Comparison of ENCODE assay signal across 9 cellular contexts in genomic region chr2:1745171-1746023, GRCh38. TPM values are rescaled to one million over a fixed set of nuclear protein-coding genes. Genes with fewer than 3 reads are reported as not detected.
DNase-seq lines count a peak whose midpoint lies in the region; ATAC-seq and TF ChIP-seq lines count a peak whose summit lies in the region.
"Had no signal": no experiment of that assay in that cellular context is flagged by ENCODE, and none has a peak within 500 bp of the region (broad histone marks: within the 10 kb centered on the region; RNA-seq: fewer than 3 reads in every experiment).

No MANE protein-coding gene starts in this region.

- H3K4me3 ChIP-seq in GM23338 (peak overlapping the region; percentile 94), right atrium auricular region (peak overlapping the region; percentile 64 to 73)

- no peak for ATAC-seq in GM23338
- no peak for ATAC-seq in sciatic nerve
- no peak for ATAC-seq in GM18517 (IDR thresholded peaks at IDR 0.05; ENCODE audit: unreplicated experiment)
- no peak for ATAC-seq in GM19324 (IDR thresholded peaks at IDR 0.05; ENCODE audit: low FRiP score, unreplicated experiment)

- H3K79me2 ChIP-seq in GM23338 (replicated peaks; ENCODE audit: insufficient read depth) = peaks cover 27% of the 10 kb centered on the region

- no TSS peak for BruUV-seq in Calu3 (replicated peaks; lab: Mats Ljungman, UMichigan)

- TF ChIP-seq CTCF in GM23338 (conservative IDR thresholded peaks at IDR 0.05; ENCODE audit: low read depth in 2 of 2) (no peak), right atrium auricular region (IDR thresholded peaks at IDR 0.05) (no peak), Calu3 (IDR thresholded peaks at IDR 0.05; ENCODE audit: unreplicated experiment) (no peak)

- no peaks in the 10 kb centered on the region for H3F3A ChIP-seq in GM23338 (replicated peaks; ENCODE audit: low read depth)

- no peaks in the 10 kb centered on the region for H3K36me3 ChIP-seq in GM23338 (ENCODE audit: insufficient read depth)
- no peaks in the 10 kb centered on the region for H3K36me3 ChIP-seq in right atrium auricular region

- H4K20me1 ChIP-seq in GM23338 (replicated peaks; ENCODE audit: insufficient read depth) = 0 out of 2 replicates have a peak, but pooled peaks cover 5% of the 10 kb centered on the region

- H3K9me3 Mint-ChIP-seq in GM23338 (peaks cover 3% of the 10 kb centered on the region), Calu3 (ENCODE audit: low read depth, unreplicated experiment) (peaks cover 9% of the 10 kb centered on the region)
- H3K9me3 Mint-ChIP-seq in activated T-helper 2 cell treated with anti-CD3 and anti-CD28 coated beads, Interferon-gamma antibody, Interleukin-2, Interleukin-4, amounts not matched to agents 10 μg/mL and 5 μg/mL and 100 μg/mL, durations not matched to agents 14 hours and 24 hours and 36 hours = no peaks in the 10 kb centered on the region

- H3K4me1 ChIP-seq in GM23338 (ENCODE audit: insufficient read depth) = peaks cover 26% of the 10 kb centered on the region
- peaks cover 0 to 40% of the 10 kb centered on the region in 2 donors for H3K4me1 ChIP-seq in right atrium auricular region

- H3K27me3 Mint-ChIP-seq in GM23338 (ENCODE audit: insufficient read depth, low read depth, poor library complexity) = peaks cover 26% of the 10 kb centered on the region
- peaks cover 38% of the 10 kb centered on the region for H3K27me3 Mint-ChIP-seq in activated T-helper 2 cell treated with anti-CD3 and anti-CD28 coated beads, Interferon-gamma antibody, Interleukin-2, Interleukin-4, amounts not matched to agents 10 μg/mL and 5 μg/mL and 100 μg/mL, durations not matched to agents 14 hours and 24 hours and 36 hours (ENCODE audit: low read depth)
- no peaks in the 10 kb centered on the region for H3K27me3 Mint-ChIP-seq in Calu3 (ENCODE audit: unreplicated experiment)

- H3K36me3 Mint-ChIP-seq in GM23338 (ENCODE audit: low read depth) (peaks cover 23% of the 10 kb centered on the region), Calu3 (ENCODE audit: insufficient read depth, unreplicated experiment) (peaks cover 13% of the 10 kb centered on the region)
- H3K36me3 Mint-ChIP-seq in activated T-helper 2 cell treated with anti-CD3 and anti-CD28 coated beads, Interferon-gamma antibody, Interleukin-2, Interleukin-4, amounts not matched to agents 10 μg/mL and 5 μg/mL and 100 μg/mL, durations not matched to agents 14 hours and 24 hours and 36 hours (ENCODE audit: low read depth) = no peaks in the 10 kb centered on the region

- H3K4me3 Mint-ChIP-seq in GM23338 (peak overlapping the region; percentile 83), Calu3 (ENCODE audit: low read depth, unreplicated experiment) (no peak overlapping the region)
- no peak overlapping the region for H3K4me3 Mint-ChIP-seq in activated T-helper 2 cell treated with anti-CD3 and anti-CD28 coated beads, Interferon-gamma antibody, Interleukin-2, Interleukin-4, amounts not matched to agents 10 μg/mL and 5 μg/mL and 100 μg/mL, durations not matched to agents 14 hours and 24 hours and 36 hours (ENCODE audit: low read depth)

- intact Hi-C loops in activated T-helper 2 cell treated with anti-CD3 and anti-CD28 coated beads, Interferon-gamma antibody, Interleukin-2, Interleukin-4, amounts not matched to agents 10 μg/mL and 5 μg/mL and 100 μg/mL, durations not matched to agents 14 hours and 24 hours and 36 hours (cut with micrococcal nuclease) = no loop called here
- intact Hi-C loops in sciatic nerve (cut with DNase I) (loop anchor here (10.0 kb wide), 1 partner anchor 91 kb away; no protein-coding TSS in a partner anchor), Calu3 (cut with micrococcal nuclease; ENCODE audit: unreplicated experiment) (no loop called here)

- H3K27me3 ChIP-seq in GM23338 (ENCODE audit: insufficient read depth) = peaks cover 43% of the 10 kb centered on the region
- no peaks in the 10 kb centered on the region for H3K27me3 ChIP-seq in right atrium auricular region

- no peak for DNase-seq in GM23338 (ENCODE audit: low spot score)
- DNase-seq in activated T-helper 2 cell treated with anti-CD3 and anti-CD28 coated beads, Interferon-gamma antibody, Interleukin-2, Interleukin-4, amounts not matched to agents 10 μg/mL and 5 μg/mL and 100 μg/mL, durations not matched to agents 14 hours and 24 hours and 36 hours (ENCODE audit: low spot score) = peak; percentile 6
- DNase-seq in right atrium auricular region (ENCODE audit: low spot score) = peak; percentile 44
- peak; percentile 50 for DNase-seq in sciatic nerve (ENCODE audit: low spot score)
- DNase-seq in NCI-H2107 treated with DMSO at 0.1 percent for 48 hours (lab: John Stamatoyannopoulos, UW; ENCODE audit: unreplicated experiment) = no peak
- DNase-seq in Calu3 = no peak
- DNase-seq: stimulated activated CD4-positive, alpha-beta T cell treated with anti-CD3 and anti-CD28 coated beads, Interleukin-12 subunit alpha, Interleukin-12 subunit beta, amount 100 ng/mL, for 4 hours had no signal

- H3K27ac Mint-ChIP-seq in GM23338 (no peak overlapping the region), Calu3 (ENCODE audit: unreplicated experiment) (no peak overlapping the region)
- no peak overlapping the region for H3K27ac Mint-ChIP-seq in activated T-helper 2 cell treated with anti-CD3 and anti-CD28 coated beads, Interferon-gamma antibody, Interleukin-2, Interleukin-4, amounts not matched to agents 10 μg/mL and 5 μg/mL and 100 μg/mL, durations not matched to agents 14 hours and 24 hours and 36 hours

- CTCF ChIA-PET in Calu3 (lab: Charles Lee) = no interaction called here

- H3K9me2 ChIP-seq in GM23338 (ENCODE audit: insufficient read depth) = no peaks in the 10 kb centered on the region

- H3K4me1 Mint-ChIP-seq in GM23338 = peaks cover 25% of the 10 kb centered on the region
- no peaks in the 10 kb centered on the region for H3K4me1 Mint-ChIP-seq in activated T-helper 2 cell treated with anti-CD3 and anti-CD28 coated beads, Interferon-gamma antibody, Interleukin-2, Interleukin-4, amounts not matched to agents 10 μg/mL and 5 μg/mL and 100 μg/mL, durations not matched to agents 14 hours and 24 hours and 36 hours (ENCODE audit: low read depth)
- H3K4me1 Mint-ChIP-seq in Calu3 (ENCODE audit: low read depth, unreplicated experiment) = no peaks in the 10 kb centered on the region

- peak overlapping the region; percentile 93 for H3K4me2 ChIP-seq in GM23338

- H2AFZ ChIP-seq in GM23338 = 0 out of 2 replicates have a peak overlapping the region, but pooled peaks have one; percentile 86

- H3K27ac ChIP-seq in GM23338 (ENCODE audit: low read depth) (no peak overlapping the region), right atrium auricular region (peak overlapping the region; percentile 92)

- H3K9me3 ChIP-seq in right atrium auricular region = no peaks in the 10 kb centered on the region

TF ChIP-seq in GM23338, 12 proteins besides CTCF, POLR2A, EP300 and RAD21 (continues in another document):
- no peak for TF ChIP-seq NANOG (IDR thresholded peaks at IDR 0.05; ENCODE audit: borderline replicate concordance)
- TF ChIP-seq, protein P1, sequence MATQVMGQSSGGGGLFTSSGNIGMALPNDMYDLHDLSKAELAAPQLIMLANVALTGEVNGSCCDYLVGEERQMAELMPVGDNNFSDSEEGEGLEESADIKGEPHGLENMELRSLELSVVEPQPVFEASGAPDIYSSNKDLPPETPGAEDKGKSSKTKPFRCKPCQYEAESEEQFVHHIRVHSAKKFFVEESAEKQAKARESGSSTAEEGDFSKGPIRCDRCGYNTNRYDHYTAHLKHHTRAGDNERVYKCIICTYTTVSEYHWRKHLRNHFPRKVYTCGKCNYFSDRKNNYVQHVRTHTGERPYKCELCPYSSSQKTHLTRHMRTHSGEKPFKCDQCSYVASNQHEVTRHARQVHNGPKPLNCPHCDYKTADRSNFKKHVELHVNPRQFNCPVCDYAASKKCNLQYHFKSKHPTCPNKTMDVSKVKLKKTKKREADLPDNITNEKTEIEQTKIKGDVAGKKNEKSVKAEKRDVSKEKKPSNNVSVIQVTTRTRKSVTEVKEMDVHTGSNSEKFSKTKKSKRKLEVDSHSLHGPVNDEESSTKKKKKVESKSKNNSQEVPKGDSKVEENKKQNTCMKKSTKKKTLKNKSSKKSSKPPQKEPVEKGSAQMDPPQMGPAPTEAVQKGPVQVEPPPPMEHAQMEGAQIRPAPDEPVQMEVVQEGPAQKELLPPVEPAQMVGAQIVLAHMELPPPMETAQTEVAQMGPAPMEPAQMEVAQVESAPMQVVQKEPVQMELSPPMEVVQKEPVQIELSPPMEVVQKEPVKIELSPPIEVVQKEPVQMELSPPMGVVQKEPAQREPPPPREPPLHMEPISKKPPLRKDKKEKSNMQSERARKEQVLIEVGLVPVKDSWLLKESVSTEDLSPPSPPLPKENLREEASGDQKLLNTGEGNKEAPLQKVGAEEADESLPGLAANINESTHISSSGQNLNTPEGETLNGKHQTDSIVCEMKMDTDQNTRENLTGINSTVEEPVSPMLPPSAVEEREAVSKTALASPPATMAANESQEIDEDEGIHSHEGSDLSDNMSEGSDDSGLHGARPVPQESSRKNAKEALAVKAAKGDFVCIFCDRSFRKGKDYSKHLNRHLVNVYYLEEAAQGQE (IDR thresholded peaks at IDR 0.05; ENCODE audit: unreplicated experiment) = no peak
- TF ChIP-seq EZH2phosphoT487 (IDR thresholded peaks at IDR 0.05; ENCODE audit: unreplicated experiment) = no peak
- TF ChIP-seq POLR2AphosphoS5 (IDR thresholded peaks at IDR 0.05; ENCODE audit: low read depth) = no peak
- no peak for TF ChIP-seq STAT1 (IDR thresholded peaks at IDR 0.05; ENCODE audit: unreplicated experiment)
- TF ChIP-seq ZNF331 (CRISPR knock-in tag; IDR thresholded peaks at IDR 0.05; ENCODE audit: low read depth) = no peak
- TF ChIP-seq EZH2 (IDR thresholded peaks at IDR 0.05; ENCODE audit: low read depth, unreplicated experiment) = no peak
- no peak for TF ChIP-seq JUNB (IDR thresholded peaks at IDR 0.05; ENCODE audit: unreplicated experiment)
- TF ChIP-seq, protein P2, sequence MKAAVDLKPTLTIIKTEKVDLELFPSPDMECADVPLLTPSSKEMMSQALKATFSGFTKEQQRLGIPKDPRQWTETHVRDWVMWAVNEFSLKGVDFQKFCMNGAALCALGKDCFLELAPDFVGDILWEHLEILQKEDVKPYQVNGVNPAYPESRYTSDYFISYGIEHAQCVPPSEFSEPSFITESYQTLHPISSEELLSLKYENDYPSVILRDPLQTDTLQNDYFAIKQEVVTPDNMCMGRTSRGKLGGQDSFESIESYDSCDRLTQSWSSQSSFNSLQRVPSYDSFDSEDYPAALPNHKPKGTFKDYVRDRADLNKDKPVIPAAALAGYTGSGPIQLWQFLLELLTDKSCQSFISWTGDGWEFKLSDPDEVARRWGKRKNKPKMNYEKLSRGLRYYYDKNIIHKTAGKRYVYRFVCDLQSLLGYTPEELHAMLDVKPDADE (IDR thresholded peaks at IDR 0.05) = no peak

RNA-seq across cellular contexts. Expression of gene PXDN, which starts 1.1 kb away (rescaled TPM):
- total RNA-seq in GM23338 (2014; rRNA removed; shearing (Covaris generic)) = 216 and 225 TPM in 2 replicates
- polyA plus RNA-seq in GM23338 (2016; fragmentation: Nextera tagmentation; extraction: Ambion mirVana) = 38.5 and 42.2 TPM in 2 replicates
- 2.0 and 2.3 TPM in 2 replicates for total RNA-seq in activated T-helper 2 cell treated with anti-CD3 and anti-CD28 coated beads, Interferon-gamma antibody, Interleukin-2, Interleukin-4, amounts not matched to agents 10 μg/mL and 5 μg/mL and 100 μg/mL, durations not matched to agents 14 hours and 24 hours and 36 hours
- total RNA-seq in right atrium auricular region (10 to 100 TPM; 25.4 to 26.9 TPM), sciatic nerve (38.1 TPM), Calu3 (2022) (not detected in 2 replicates)

Comparison
In these comparisons a context has a peak if more than half of its experiments do, and no peak if none do; other contexts are left out.
1. DNase-seq: peak in activated T-helper 2 cell treated with anti-CD3 and anti-CD28 coated beads, Interferon-gamma antibody, Interleukin-2, Interleukin-4, amounts not matched to agents 10 μg/mL and 5 μg/mL and 100 μg/mL, durations not matched to agents 14 hours and 24 hours and 36 hours (single experiment), right atrium auricular region (single experiment) and sciatic nerve (single experiment); none in GM23338 (single experiment), NCI-H2107 treated with DMSO at 0.1 percent for 48 hours (single experiment) and Calu3 (single experiment).